Comparison of ENCODE assay signal across 7 cellular contexts in genomic region chr5:37248387-37248969, GRCh38.
DNase-seq lines count a peak whose midpoint lies in the region; ATAC-seq and TF ChIP-seq lines count a peak whose summit lies in the region.

No MANE protein-coding gene starts in this region.

- H3K4me3 ChIP-seq in GM12864 (ENCODE audit: low read depth, low read length) (peak overlapping the region; percentile 89), choroid plexus epithelial cell (ENCODE audit: low read depth, low read length) (peak overlapping the region; percentile 91), muscle layer of colon (ENCODE audit: low read depth in 1 of 2, low read length in 2 of 2) (peak overlapping the region; percentile 86 to 95)

- H3K27ac ChIP-seq in muscle layer of colon (ENCODE audit: low read depth, low read length): peak overlapping the region; percentile 89

- DNase-seq in GM12864 (ENCODE audit: low read depth): no peak
- peak; percentile 64 for DNase-seq in NCI-H69 (lab: John Stamatoyannopoulos, UW)
- peak; percentile 23 for DNase-seq in choroid plexus epithelial cell (ENCODE audit: low read depth)
- no peak for DNase-seq in activated CD4-positive, CD25-positive, alpha-beta regulatory T cell (lab: John Stamatoyannopoulos, UW)

- peaks cover 18% of the 10 kb centered on the region for H3K4me1 ChIP-seq in muscle layer of colon (ENCODE audit: insufficient read depth, low read length)

- no peak for ATAC-seq in HG03457 (IDR thresholded peaks at IDR 0.05; ENCODE audit: unreplicated experiment)
- no peak for ATAC-seq in HG03039 (IDR thresholded peaks at IDR 0.05; ENCODE audit: unreplicated experiment)

- TF ChIP-seq CTCF in GM12864 (IDR thresholded peaks at IDR 0.05; ENCODE audit: low read depth, low read length, missing control alignments) (no peak), choroid plexus epithelial cell (conservative IDR thresholded peaks at IDR 0.05; ENCODE audit: low read depth, low read length) (no peak)

- no peaks in the 10 kb centered on the region for H3K36me3 ChIP-seq in muscle layer of colon (ENCODE audit: insufficient read depth, low read length)

- no peaks in the 10 kb centered on the region for H3K27me3 ChIP-seq in muscle layer of colon (ENCODE audit: control insufficient read depth in 1 of 2, insufficient read depth in 2 of 2, low read length in 2 of 2)

- peak overlapping the region; percentile 84 for H3K9ac ChIP-seq in muscle layer of colon (ENCODE audit: low read length)

- H3K9me3 ChIP-seq in muscle layer of colon (ENCODE audit: low read length): no peaks in the 10 kb centered on the region

Comparison
In these comparisons a context has a peak if more than half of its experiments do, and no peak if none do; other contexts are left out.
1. DNase-seq: peak in NCI-H69 (single experiment) and choroid plexus epithelial cell (single experiment); none in GM12864 (single experiment) and activated CD4-positive, CD25-positive, alpha-beta regulatory T cell (0 of 4).
2. Peak in every context shown above with its lines, with median percentiles within 50 percentile points of each other: H3K4me3 ChIP-seq.